In genomic region chr14:49489341-49489740, GRCh38 we compare ENCODE assay signal across 8 cellular contexts.
"Had no signal": no experiment of that assay in that cellular context is flagged by ENCODE, and none has a peak within 500 bp of the region (broad histone marks: within the 10 kb centered on the region; RNA-seq: fewer than 3 reads in every experiment).

No MANE protein-coding gene starts in this region.

- DNase-seq: GM23248, GOT3, H9, HCEC 1CT, HFFc6, IMR-90, KG1 had no signal

- H2AFZ ChIP-seq: GM23248 had no signal

- H3K9ac ChIP-seq: GM23248 had no signal

- ATAC-seq: K562 had no signal

- H3K4me3 ChIP-seq: GM23248, K562 had no signal

- H3K9me3 Mint-ChIP-seq: HFFc6 had no signal

- H3K27ac Mint-ChIP-seq: H9, HFFc6 had no signal

- H3K4me3 Mint-ChIP-seq: H9, HFFc6 had no signal
